ENCODE assay signal across 35 cellular contexts in the genomic region with DNA sequence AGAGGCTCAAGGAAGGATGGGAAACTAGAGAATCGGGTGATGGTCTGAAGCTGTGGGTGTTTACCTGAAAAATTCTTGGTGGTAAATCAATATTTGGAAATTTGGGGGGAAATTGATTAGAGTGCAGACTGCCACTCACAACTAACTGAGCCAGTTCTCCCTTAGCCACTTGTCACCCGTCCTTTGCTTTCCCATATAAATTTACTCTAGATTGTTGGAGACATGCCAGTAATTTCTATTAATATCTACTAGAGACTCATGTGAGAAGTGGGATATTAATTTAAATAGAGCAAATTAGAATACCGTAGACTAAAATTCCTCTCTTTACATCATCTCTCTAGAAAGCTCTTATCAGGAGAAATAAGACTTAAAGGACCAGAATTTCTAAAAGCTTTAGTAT.
A peak's percentile ranks its signal among the peaks of the same experiment; 100 is the strongest.
DNase-seq lines count a peak whose midpoint lies in the region; ATAC-seq, FAIRE-seq and TF ChIP-seq lines count a peak whose summit lies in the region.
"Had no signal": no experiment of that assay in that cellular context is flagged by ENCODE, and none has a peak within 500 bp of the region (broad histone marks: within the 10 kb centered on the region; RNA-seq: fewer than 3 reads in every experiment).

No MANE protein-coding gene starts in this region.

- H3K27me3 ChIP-seq in body of pancreas (no peaks in the 10 kb centered on the region), mesendoderm (ENCODE audit: insufficient read depth, low read length, poor library complexity) (no peaks in the 10 kb centered on the region), pancreas (no peaks in the 10 kb centered on the region), transverse colon (no peaks in the 10 kb centered on the region)
- H3K27me3 ChIP-seq: BE2C; BLaER1; BLaER1 treated with 17β-estradiol and CSF1 and Interleukin-3, amounts not matched to agents 10 nM and 100 nM had no signal

- H2BK15ac ChIP-seq in mesendoderm (replicated peaks; ENCODE audit: low read depth), result no peak overlapping the region

- H3K36me3 ChIP-seq in body of pancreas (replicated peaks in 1 of 2; ENCODE audit: insufficient read depth in 1 of 2, low read depth in 2 of 2) (no peaks in the 10 kb centered on the region), mesendoderm (ENCODE audit: control insufficient read depth, insufficient read depth, low read length) (no peaks in the 10 kb centered on the region), pancreas (no peaks in the 10 kb centered on the region), transverse colon (no peaks in the 10 kb centered on the region)
- H3K36me3 ChIP-seq: BE2C; BLaER1; BLaER1 treated with 17β-estradiol and CSF1 and Interleukin-3, amounts not matched to agents 10 nM and 100 nM had no signal

- TF ChIP-seq POLR2A in body of pancreas (IDR thresholded peaks at IDR 0.05), result no peak
- no peak for TF ChIP-seq POLR2A in transverse colon (IDR thresholded peaks at IDR 0.05)

- TF ChIP-seq CTCF in VCaP (conservative IDR thresholded peaks at IDR 0.05) (no peak), body of pancreas (IDR thresholded peaks at IDR 0.05) (no peak), pancreas (IDR thresholded peaks at IDR 0.05) (no peak), transverse colon (IDR thresholded peaks at IDR 0.05) (no peak)

- no peak overlapping the region for H3K23ac ChIP-seq in mesendoderm (ENCODE audit: low read length)

- H3K4ac ChIP-seq in mesendoderm (ENCODE audit: low read depth, low read length), result no peak overlapping the region

- no peaks in the 10 kb centered on the region for H3K9me3 ChIP-seq in body of pancreas
- H3K9me3 ChIP-seq in pancreas, result no peaks in the 10 kb centered on the region
- H3K9me3 ChIP-seq in transverse colon, result no peaks in the 10 kb centered on the region
- H3K9me3 ChIP-seq: A549; BE2C; BLaER1; BLaER1 treated with 17β-estradiol and CSF1 and Interleukin-3, amounts not matched to agents 10 nM and 100 nM; Caco-2 had no signal

- ATAC-seq in body of pancreas (peak; percentile 36), pancreas (peak; percentile 48 to 76 (median 52)), HG03378 (IDR thresholded peaks at IDR 0.05; ENCODE audit: unreplicated experiment) (no peak)
- ATAC-seq: A549; CD8-positive, alpha-beta T cell had no signal

- H3K79me2 ChIP-seq in mesendoderm (ENCODE audit: control insufficient read depth, insufficient read depth, low read length), result no peaks in the 10 kb centered on the region

- no peak overlapping the region for H2BK120ac ChIP-seq in mesendoderm (ENCODE audit: low read depth, low read length)

- H4K5ac ChIP-seq in mesendoderm (ENCODE audit: low read length), result no peak overlapping the region

- H3K79me1 ChIP-seq in mesendoderm (ENCODE audit: low read length), result no peaks in the 10 kb centered on the region

- no peak overlapping the region for H2BK5ac ChIP-seq in mesendoderm (ENCODE audit: low read length)

- 16 to 24% methylated on average over 3 of the region's 3 CpGs for WGBS in body of pancreas, 2 donors
- no CpG with 5 or more reads among the region's 3 CpGs for WGBS in mesendoderm (ENCODE audit: extremely low coverage, insufficient coverage, low lambda C conversion rate)
- 20% methylated on average over 3 of the region's 3 CpGs for WGBS in pancreas, 2 donors
- 89 to 90% methylated on average over 2 to 3 of the region's 3 CpGs for WGBS in transverse colon (ENCODE audit: low coverage in 1 of 2), 2 donors

- H3K27ac ChIP-seq in VCaP (peak overlapping the region; percentile 34), body of pancreas (peak overlapping the region; percentile 43 to 80 (median 64)), mesendoderm (ENCODE audit: low read depth, low read length) (no peak overlapping the region), pancreas (peak overlapping the region in 3 of 4 donors; percentile 6 to 10 (median 9)), transverse colon (no peak overlapping the region)
- H3K27ac ChIP-seq: 22Rv1; A549; BLaER1; BLaER1 treated with 17β-estradiol and CSF1 and Interleukin-3, amounts not matched to agents 10 nM and 100 nM; C4-2B had no signal

- H3K4me2 ChIP-seq in mesendoderm (ENCODE audit: low read length), result no peak overlapping the region
- H3K4me2 ChIP-seq: A549; BLaER1; BLaER1 treated with 17β-estradiol and CSF1 and Interleukin-3, amounts not matched to agents 10 nM and 100 nM had no signal

- in situ Hi-C loops in transverse colon (cut with MboI; ENCODE audit: low pct_ligation_motif_present in 1 of 4, low pct_unique_long_range_greater_than_20kb in 1 of 4, low sequenced_read_pairs in 3 of 4), result no loop called here

- peak overlapping the region; percentile 30 for H3K18ac ChIP-seq in mesendoderm (ENCODE audit: low read length)

- TF ChIP-seq EP300 in transverse colon (IDR thresholded peaks at IDR 0.05; ENCODE audit: low read depth), result no peak

- H3K9ac ChIP-seq in mesendoderm (ENCODE audit: low read length), result no peak overlapping the region
- H3K9ac ChIP-seq: BLaER1; BLaER1 treated with 17β-estradiol and CSF1 and Interleukin-3, amounts not matched to agents 10 nM and 100 nM had no signal

- H3K56ac ChIP-seq in mesendoderm (ENCODE audit: low read length), result no peak overlapping the region

- no peak overlapping the region for H4K8ac ChIP-seq in mesendoderm (ENCODE audit: low read depth, low read length)

- intact Hi-C loops in body of pancreas (cut with DNase I) (no loop called here), pancreas (cut with DNase I) (no loop called here), transverse colon (cut with DNase I; ENCODE audit: low total_unique reads) (no loop called here)

- no peak overlapping the region for H2AK5ac ChIP-seq in mesendoderm (ENCODE audit: low read length)

- H3K4me1 ChIP-seq in body of pancreas (peaks cover 64% of the 10 kb centered on the region), mesendoderm (ENCODE audit: control insufficient read depth, low read depth, low read length) (no peaks in the 10 kb centered on the region), pancreas (peaks cover 7 to 53% (median 28%) of the 10 kb centered on the region in 3 donors), transverse colon (no peaks in the 10 kb centered on the region)
- H3K4me1 ChIP-seq: A549, BE2C, BLaER1, Caco-2 had no signal

- DNase-seq in body of pancreas, result no peak
- no peak for DNase-seq in mesendoderm
- no peak for DNase-seq in pancreas
- no peak for DNase-seq in SHP77 (lab: John Stamatoyannopoulos, UW)
- DNase-seq in transverse colon, result no peak
- no peak for DNase-seq in GF-D8 (lab: John Stamatoyannopoulos, UW)
- DNase-seq: 8988T; ACHN; AML-193; BE2C; C1 segment of cervical spinal cord; Caco-2; Calu3; CD4-positive, alpha-beta memory T cell; CD4-positive, alpha-beta T cell; CD4-positive, CD25-positive, alpha-beta regulatory T cell; CD8-positive, alpha-beta memory T cell; CD8-positive, alpha-beta T cell; COR-L47; DMS 273 treated with DMSO at 0.1 percent for 48 hours; DMS153; DMS53; DMS79; DMS79 treated with DMSO at 0.1 percent for 48 hours; DND-41; EL had no signal

- FAIRE-seq in pancreas (lab: Jason Lieb, UNC), result no peak
- FAIRE-seq: A204.1, A549, D721Med had no signal

- H3K4me3 ChIP-seq in body of pancreas (no peak overlapping the region), mesendoderm (ENCODE audit: low read length) (no peak overlapping the region), pancreas (no peak overlapping the region), transverse colon (no peak overlapping the region)
- H3K4me3 ChIP-seq: A549; BLaER1; BLaER1 treated with 17β-estradiol and CSF1 and Interleukin-3, amounts not matched to agents 10 nM and 100 nM had no signal

Comparison
In these comparisons a context has a peak if more than half of its experiments do, and no peak if none do; other contexts are left out.
1. H3K27ac ChIP-seq: peak in VCaP (single experiment), body of pancreas (4 of 4) and pancreas (3 of 4); none in mesendoderm (single experiment) and transverse colon (0 of 4).